24 cellular contexts compared by ENCODE assay signal in genomic region chr7:34457329-34457728, GRCh38.
"Had no signal": no experiment of that assay in that cellular context is flagged by ENCODE, and none has a peak within 500 bp of the region (broad histone marks: within the 10 kb centered on the region; RNA-seq: fewer than 3 reads in every experiment).

No MANE protein-coding gene starts in this region.

- H3K27me3 Mint-ChIP-seq: stimulated activated naive B cell treated with anti-CD40 and anti-IgM and Interleukin-4, amounts not matched to agents 10 μg/mL and 1 μg/mL and 100 μg/mL, for 72 hours; stimulated activated naive CD8-positive, alpha-beta T cell treated with anti-CD3 and anti-CD28 coated beads, Interleukin-15, Interleukin-2, amounts not matched to agents 100 ng/mL and 50 ng/mL, for 24 hours had no signal

- DNase-seq: cortex of kidney; foreskin fibroblast; gastrocnemius medialis; head of caudate nucleus; left cardiac atrium; mesendoderm; midbrain; naive thymus-derived CD8-positive, alpha-beta T cell; nephron progenitor cell; nucleus accumbens; small intestine; stimulated activated CD4-positive, alpha-beta T cell treated with anti-CD3 and anti-CD28 coated beads, Interleukin-15, amount 100 ng/mL, for 24 hours; stimulated activated CD4-positive, alpha-beta T cell treated with anti-CD3 and anti-CD28 coated beads, Interleukin-2, amount 100 ng/mL, for 48 hours; stimulated activated naive B cell treated with anti-CD40 and anti-IgM and Interleukin-4, amounts not matched to agents 10 μg/mL and 1 μg/mL and 100 μg/mL, for 72 hours; upper lobe of right lung; uterus had no signal

- H3K4me1 ChIP-seq: gastrocnemius medialis, left lung, prostate gland, right atrium auricular region, tibial nerve, upper lobe of right lung, uterus had no signal

- H3K4me3 Mint-ChIP-seq: naive thymus-derived CD8-positive, alpha-beta T cell; nephron progenitor cell; stimulated activated naive B cell treated with anti-CD40 and anti-IgM and Interleukin-4, amounts not matched to agents 10 μg/mL and 1 μg/mL and 100 μg/mL, for 72 hours; stimulated activated naive CD8-positive, alpha-beta T cell treated with anti-CD3 and anti-CD28 coated beads, Interleukin-15, Interleukin-2, amounts not matched to agents 100 ng/mL and 50 ng/mL, for 24 hours had no signal

- H3K4me1 Mint-ChIP-seq: naive thymus-derived CD8-positive, alpha-beta T cell; stimulated activated naive B cell treated with anti-CD40 and anti-IgM and Interleukin-4, amounts not matched to agents 10 μg/mL and 1 μg/mL and 100 μg/mL, for 72 hours had no signal

- H3K27ac ChIP-seq: epithelial cell of prostate, gastrocnemius medialis, left lung, prostate gland, right atrium auricular region, thoracic aorta, tibial nerve, upper lobe of right lung, uterus had no signal

- H3K27ac Mint-ChIP-seq: naive thymus-derived CD8-positive, alpha-beta T cell; nephron progenitor cell; stimulated activated naive B cell treated with anti-CD40 and anti-IgM and Interleukin-4, amounts not matched to agents 10 μg/mL and 1 μg/mL and 100 μg/mL, for 72 hours; stimulated activated naive CD8-positive, alpha-beta T cell treated with anti-CD3 and anti-CD28 coated beads, Interleukin-15, Interleukin-2, amounts not matched to agents 100 ng/mL and 50 ng/mL, for 24 hours had no signal

- H3K27me3 ChIP-seq: gastrocnemius medialis, left lung, right atrium auricular region, tibial nerve, upper lobe of right lung had no signal

- H3K4me3 ChIP-seq: gastrocnemius medialis, left lung, prostate gland, right atrium auricular region, thoracic aorta, tibial nerve, upper lobe of right lung, uterus had no signal

- H3K9me3 ChIP-seq: gastrocnemius medialis, prostate gland, right atrium auricular region, thoracic aorta, tibial nerve, upper lobe of right lung, uterus had no signal

- H3K36me3 ChIP-seq: gastrocnemius medialis, left lung, prostate gland, right atrium auricular region, thoracic aorta, tibial nerve, upper lobe of right lung, uterus had no signal

- ATAC-seq: esophagus mucosa; gastrocnemius medialis; left cardiac atrium; left lung; naive thymus-derived CD8-positive, alpha-beta T cell; stimulated activated naive B cell treated with anti-CD40 and anti-IgM and Interleukin-4, amounts not matched to agents 10 μg/mL and 1 μg/mL and 100 μg/mL, for 72 hours; upper lobe of right lung had no signal

- H3K36me3 Mint-ChIP-seq: naive thymus-derived CD8-positive, alpha-beta T cell; stimulated activated naive B cell treated with anti-CD40 and anti-IgM and Interleukin-4, amounts not matched to agents 10 μg/mL and 1 μg/mL and 100 μg/mL, for 72 hours had no signal
